24 cellular contexts compared by ENCODE assay signal in the genomic region with DNA sequence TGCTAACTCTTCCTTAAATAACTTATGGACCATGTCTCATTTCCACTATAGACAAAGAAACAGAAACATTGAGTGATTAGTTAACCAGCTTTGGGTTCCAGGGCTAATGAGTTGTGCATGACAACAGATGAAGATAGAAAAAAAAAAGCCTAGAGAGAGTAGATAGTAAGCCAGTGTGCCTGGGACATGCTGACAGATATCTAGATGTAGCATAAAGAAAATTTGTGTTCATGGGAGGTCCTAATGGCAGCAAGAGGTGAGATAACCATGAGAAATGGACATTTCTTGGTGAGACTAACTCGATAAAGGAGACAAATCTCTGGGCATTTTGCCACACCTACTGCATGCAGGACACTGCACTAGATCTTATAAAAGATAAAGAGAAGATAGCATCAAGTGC.
"Had no signal": no experiment of that assay in that cellular context is flagged by ENCODE, and none has a peak within 500 bp of the region (broad histone marks: within the 10 kb centered on the region; RNA-seq: fewer than 3 reads in every experiment).

No MANE protein-coding gene starts in this region.

- H3K4me1 Mint-ChIP-seq: nephron progenitor cell had no signal

- H3K9me3 Mint-ChIP-seq: natural killer cell treated with Interleukin-12 subunit alpha and Interleukin-12 subunit beta and Interleukin-15 and Interleukin-18, amount 100 ng/mL, for 72 hours had no signal

- DNase-seq: naive thymus-derived CD8-positive, alpha-beta T cell; nephron progenitor cell; nucleus accumbens; pancreas; posterior cingulate gyrus; psoas muscle; right cardiac atrium; right lobe of liver; sigmoid colon; small intestine; stimulated activated CD4-positive, alpha-beta T cell treated with anti-CD3 and anti-CD28 coated beads, Interleukin-15, amount 100 ng/mL, for 24 hours; stimulated activated CD4-positive, alpha-beta T cell treated with anti-CD3 and anti-CD28 coated beads, Interleukin-2, amount 100 ng/mL, for 24 hours; stimulated activated CD4-positive, alpha-beta T cell treated with anti-CD3 and anti-CD28 coated beads, Interleukin-2, amount 100 ng/mL, for 48 hours; stimulated activated CD4-positive, alpha-beta T cell treated with anti-CD3 and anti-CD28 coated beads, Interleukin-4, amount 100 ng/mL, for 24 hours; stimulated activated naive B cell treated with anti-CD40 and anti-IgM and Interleukin-4, amounts not matched to agents 10 μg/mL and 1 μg/mL and 100 μg/mL, for 72 hours; stimulated activated naive CD4-positive, alpha-beta T cell treated with Interleukin-2 at 50 U/mL for 16 hours; stomach; thyroid gland; upper lobe of left lung had no signal

- H3K27me3 Mint-ChIP-seq: naive thymus-derived CD8-positive, alpha-beta T cell; natural killer cell treated with Interleukin-12 subunit alpha and Interleukin-12 subunit beta and Interleukin-15 and Interleukin-18, amount 100 ng/mL, for 72 hours; progenitor cell of endocrine pancreas; stimulated activated naive B cell treated with anti-CD40 and anti-IgM and Interleukin-4, amounts not matched to agents 10 μg/mL and 1 μg/mL and 100 μg/mL, for 72 hours; stimulated activated naive CD8-positive, alpha-beta T cell treated with anti-CD3 and anti-CD28 coated beads, Interleukin-15, Interleukin-2, amounts not matched to agents 100 ng/mL and 50 ng/mL, for 24 hours had no signal

- H3K4me3 Mint-ChIP-seq: naive thymus-derived CD8-positive, alpha-beta T cell; natural killer cell treated with Interleukin-12 subunit alpha and Interleukin-12 subunit beta and Interleukin-15 and Interleukin-18, amount 100 ng/mL, for 72 hours; nephron progenitor cell; neural crest cell; stimulated activated effector memory CD8-positive, alpha-beta T cell treated with anti-CD3 and anti-CD28 coated beads, Interleukin-12 subunit alpha, Interleukin-12 subunit beta, amount 100 ng/mL, for 72 hours; stimulated activated naive B cell treated with anti-CD40 and anti-IgM and Interleukin-4, amounts not matched to agents 10 μg/mL and 1 μg/mL and 100 μg/mL, for 72 hours; stimulated activated naive CD8-positive, alpha-beta T cell treated with anti-CD3 and anti-CD28 coated beads, Interleukin-15, Interleukin-2, amounts not matched to agents 100 ng/mL and 50 ng/mL, for 24 hours had no signal

- ATAC-seq: naive thymus-derived CD8-positive, alpha-beta T cell; natural killer cell treated with Interleukin-12 subunit alpha and Interleukin-12 subunit beta and Interleukin-15 and Interleukin-18, amount 100 ng/mL, for 72 hours; pancreas; psoas muscle; right cardiac atrium; right lobe of liver; stimulated activated effector memory CD8-positive, alpha-beta T cell treated with anti-CD3 and anti-CD28 coated beads, Interleukin-12 subunit alpha, Interleukin-12 subunit beta, amount 100 ng/mL, for 72 hours; stimulated activated naive B cell treated with anti-CD40 and anti-IgM and Interleukin-4, amounts not matched to agents 10 μg/mL and 1 μg/mL and 100 μg/mL, for 72 hours had no signal

- H3K27ac Mint-ChIP-seq: natural killer cell treated with Interleukin-12 subunit alpha and Interleukin-12 subunit beta and Interleukin-15 and Interleukin-18, amount 100 ng/mL, for 72 hours; nephron progenitor cell; progenitor cell of endocrine pancreas; stimulated activated effector memory CD8-positive, alpha-beta T cell treated with anti-CD3 and anti-CD28 coated beads, Interleukin-12 subunit alpha, Interleukin-12 subunit beta, amount 100 ng/mL, for 72 hours; stimulated activated naive B cell treated with anti-CD40 and anti-IgM and Interleukin-4, amounts not matched to agents 10 μg/mL and 1 μg/mL and 100 μg/mL, for 72 hours; stimulated activated naive CD8-positive, alpha-beta T cell treated with anti-CD3 and anti-CD28 coated beads, Interleukin-15, Interleukin-2, amounts not matched to agents 100 ng/mL and 50 ng/mL, for 24 hours had no signal
